In genomic region chr6:31541658-31542521, GRCh38 we compare ENCODE assay signal across 1 cellular context.
TF ChIP-seq lines count a peak whose summit lies in the region.

Gene DDX39B, minus strand, starts transcription at chr6:31542003. Its CDS starts 1,471 bp downstream, at chr6:31540532.

TF ChIP-seq in HEK293, 187 proteins besides CTCF, POLR2A, EP300 and RAD21 (continued from another document):
- TF ChIP-seq ZBTB49 (tag by site-specific recombination; IDR thresholded peaks at IDR 0.05; ENCODE audit: low read depth) = no peak
- no peak for TF ChIP-seq ZNF350 (tag by site-specific recombination; IDR thresholded peaks at IDR 0.05)
- TF ChIP-seq EGR2 (tag by site-specific recombination; IDR thresholded peaks at IDR 0.05; ENCODE audit: low read depth) = no peak
- peak; percentile 64 for TF ChIP-seq ZNF341 (tag by site-specific recombination; IDR thresholded peaks at IDR 0.05; ENCODE audit: low read depth)
- TF ChIP-seq ZNF645 (tag by site-specific recombination; IDR thresholded peaks at IDR 0.05) = no peak
- TF ChIP-seq KLF1 (tag by site-specific recombination; IDR thresholded peaks at IDR 0.05) = no peak
- no peak for TF ChIP-seq ZNF214 (tag by site-specific recombination; IDR thresholded peaks at IDR 0.05; ENCODE audit: borderline replicate concordance)
- TF ChIP-seq ZSCAN30 (tag by site-specific recombination; IDR thresholded peaks at IDR 0.05) = peak; percentile 17; the same call in 1 of the 2 replicates
- peak; percentile 7; the same call in 1 of the 2 replicates for TF ChIP-seq PRDM4 (tag by site-specific recombination; IDR thresholded peaks at IDR 0.05)
- peak; percentile 82 for TF ChIP-seq ZNF280D (tag by site-specific recombination; IDR thresholded peaks at IDR 0.05)
- TF ChIP-seq REPIN1 (tag by site-specific recombination; IDR thresholded peaks at IDR 0.05; ENCODE audit: low read depth) = peak; percentile 21; the same call in 1 of the 2 replicates
- no peak for TF ChIP-seq ZNF362 (tag by site-specific recombination; IDR thresholded peaks at IDR 0.05)
- no peak for TF ChIP-seq ZNF670 (tag by site-specific recombination; IDR thresholded peaks at IDR 0.05; ENCODE audit: low read depth)
- peak; percentile 76 for TF ChIP-seq ZBTB21 (tag by site-specific recombination; IDR thresholded peaks at IDR 0.05)
- no peak for TF ChIP-seq ZNF175 (tag by site-specific recombination; IDR thresholded peaks at IDR 0.05)
- no peak for TF ChIP-seq ZNF146 (tag by site-specific recombination; IDR thresholded peaks at IDR 0.05)
- peak; percentile 44 for TF ChIP-seq ZSCAN4 (tag by site-specific recombination; IDR thresholded peaks at IDR 0.05)
- peak; percentile 93; the same call in 1 of the 2 replicates for TF ChIP-seq ZBTB17 (tag by site-specific recombination; IDR thresholded peaks at IDR 0.05)
- peak; percentile 38; the same call in 1 of the 2 replicates for TF ChIP-seq PBX3 (CRISPR knock-in tag; IDR thresholded peaks at IDR 0.05)
- TF ChIP-seq ZNF366 (tag by site-specific recombination; conservative IDR thresholded peaks at IDR 0.05) = peak; percentile 78
- peak; percentile 91 for TF ChIP-seq ZEB2 (tag by site-specific recombination; IDR thresholded peaks at IDR 0.05)
- TF ChIP-seq ZSCAN16 (tag by site-specific recombination; IDR thresholded peaks at IDR 0.05) = no peak
- TF ChIP-seq ZNF777 (tag by site-specific recombination; IDR thresholded peaks at IDR 0.05; ENCODE audit: borderline replicate concordance) = no peak
- peak; percentile 64 for TF ChIP-seq SP3 (tag by site-specific recombination; IDR thresholded peaks at IDR 0.05)
- TF ChIP-seq BCL11B (tag by site-specific recombination; IDR thresholded peaks at IDR 0.05; ENCODE audit: low read depth) = no peak
- TF ChIP-seq HOXA7 (CRISPR knock-in tag; IDR thresholded peaks at IDR 0.05; ENCODE audit: borderline replicate concordance) = no peak
- 0 out of 2 replicates have a peak, but pooled peaks have one; percentile 23 for TF ChIP-seq ZNF843 (tag by site-specific recombination; IDR thresholded peaks at IDR 0.05)
- TF ChIP-seq ZBTB8A (tag by site-specific recombination; IDR thresholded peaks at IDR 0.05) = peak; percentile 54; the same call in 1 of the 2 replicates
- no peak for TF ChIP-seq ZNF426 (tag by site-specific recombination; IDR thresholded peaks at IDR 0.05)
- TF ChIP-seq ZNF558 (tag by site-specific recombination; IDR thresholded peaks at IDR 0.05) = peak; percentile 42
- no peak for TF ChIP-seq ZNF112 (tag by site-specific recombination; IDR thresholded peaks at IDR 0.05)
- TF ChIP-seq GFI1B (tag by site-specific recombination; IDR thresholded peaks at IDR 0.05) = peak; percentile 28; the same call in 1 of the 2 replicates
- no peak for TF ChIP-seq ZNF140 (tag by site-specific recombination; IDR thresholded peaks at IDR 0.05)
- TF ChIP-seq ZNF660 (tag by site-specific recombination; IDR thresholded peaks at IDR 0.05) = peak; percentile 73
- TF ChIP-seq PRDM1 (tag by site-specific recombination; IDR thresholded peaks at IDR 0.05) = no peak; the same call in 1 of the 2 replicates
- TF ChIP-seq ZBTB26 (tag by site-specific recombination; optimal IDR thresholded peaks at IDR 0.05) = peak; percentile 74
- TF ChIP-seq GLI2 (tag by site-specific recombination; IDR thresholded peaks at IDR 0.05; ENCODE audit: borderline replicate concordance, low read depth) = no peak
- TF ChIP-seq INSM2 (tag by site-specific recombination; IDR thresholded peaks at IDR 0.05) = peak; percentile 57; the same call in 1 of the 2 replicates
- peak; percentile 76 for TF ChIP-seq ZBTB10 (tag by site-specific recombination; IDR thresholded peaks at IDR 0.05)
- no peak for TF ChIP-seq ZNF704 (tag by site-specific recombination; IDR thresholded peaks at IDR 0.05)
